12 cellular contexts compared by ENCODE assay signal in genomic region chr9:77827104-77827784, GRCh38.
A peak's percentile ranks its signal among the peaks of the same experiment; 100 is the strongest.
DNase-seq lines count a peak whose midpoint lies in the region; ATAC-seq and TF ChIP-seq lines count a peak whose summit lies in the region.
"Had no signal": no experiment of that assay in that cellular context is flagged by ENCODE, and none has a peak within 500 bp of the region (broad histone marks: within the 10 kb centered on the region; RNA-seq: fewer than 3 reads in every experiment).

No MANE protein-coding gene starts in this region.

- peak overlapping the region in 8 of 10 donors; percentile 15 to 70 (median 46) for H3K4me3 Mint-ChIP-seq in naive thymus-derived CD8-positive, alpha-beta T cell

- POLR2A ChIA-PET in naive thymus-derived CD8-positive, alpha-beta T cell (lab: Charles Lee) = interaction anchor here (0.7 kb wide), 1 partner anchor 14 kb away, joined by 4 read pairs; no protein-coding TSS in a partner anchor
- POLR2A ChIA-PET in RWPE1 (lab: Yijun Ruan, JAX; ENCODE audit: low non-redundant PET) = interaction anchor here (0.6 kb wide), 1 partner anchor 136 kb away, joined by 5 read pairs; no protein-coding TSS in a partner anchor

- no peak overlapping the region for H3K27ac ChIP-seq in RWPE1
- H3K27ac ChIP-seq: prostate gland had no signal

- no peaks in the 10 kb centered on the region for H3K27me3 Mint-ChIP-seq in naive thymus-derived CD8-positive, alpha-beta T cell

- peaks cover 0 to 8% (median 6%) of the 10 kb centered on the region in 3 donors for H3K36me3 Mint-ChIP-seq in naive thymus-derived CD8-positive, alpha-beta T cell

- CTCF ChIA-PET in RWPE1 (lab: Yijun Ruan, JAX) = no interaction called here

- DNase-seq in NOMO-1 treated with DMSO at 0.1 percent for 48 hours (lab: John Stamatoyannopoulos, UW; ENCODE audit: unreplicated experiment) (peak; percentile 39), NOMO-1 treated with dmso at 0.1 percent for 144 hours (lab: John Stamatoyannopoulos, UW; ENCODE audit: unreplicated experiment) (no peak), RWPE1 (ENCODE audit: low spot score) (no peak), C1 segment of cervical spinal cord (lab: John Stamatoyannopoulos, UW) (no peak)
- DNase-seq in naive thymus-derived CD8-positive, alpha-beta T cell = peak in 1 of 10 donors; percentile 7
- DNase-seq: activated gamma-delta T cell, NCI-H1930, SW 1271 had no signal

- no peaks in the 10 kb centered on the region for H3K9me3 Mint-ChIP-seq in naive thymus-derived CD8-positive, alpha-beta T cell

- no peak for TF ChIP-seq CTCF in RWPE1 (conservative IDR thresholded peaks at IDR 0.05; ENCODE audit: low read depth)

- H3K4me1 Mint-ChIP-seq in naive thymus-derived CD8-positive, alpha-beta T cell = peaks cover 8 to 57% (median 40%) of the 10 kb centered on the region in 4 donors

- H3K27ac Mint-ChIP-seq in naive thymus-derived CD8-positive, alpha-beta T cell = peak overlapping the region in 5 of 10 donors; percentile 13 to 70 (median 30)

- peak; percentile 45 for ATAC-seq in HG02623 (IDR thresholded peaks at IDR 0.05; ENCODE audit: unreplicated experiment)
- ATAC-seq in SK-N-SH treated with all-trans-retinoic acid at 6 μM for 48 hours = peak; percentile 21
- peak; percentile 20 to 23 for ATAC-seq in naive thymus-derived CD8-positive, alpha-beta T cell
- no peak for ATAC-seq in GM18873 (IDR thresholded peaks at IDR 0.05; ENCODE audit: low FRiP score, unreplicated experiment)

TF ChIP-seq in SK-N-SH treated with all-trans-retinoic acid at 6 μM for 48 hours, 23 proteins besides CTCF, POLR2A, EP300 and RAD21:
- TF ChIP-seq POU6F1 (CRISPR knock-in tag; IDR thresholded peaks at IDR 0.05; ENCODE audit: borderline replicate concordance, low read depth) (no peak), RARB (CRISPR knock-in tag; IDR thresholded peaks at IDR 0.05) (no peak), ZNF565 (CRISPR knock-in tag; conservative IDR thresholded peaks at IDR 0.05; ENCODE audit: low read depth) (no peak), PPARA (CRISPR knock-in tag; IDR thresholded peaks at IDR 0.05; ENCODE audit: borderline replicate concordance) (no peak), ARNTL (CRISPR knock-in tag; IDR thresholded peaks at IDR 0.05; ENCODE audit: borderline replicate concordance, low read depth) (no peak), BACH2 (CRISPR knock-in tag; IDR thresholded peaks at IDR 0.05; ENCODE audit: borderline replicate concordance) (no peak), GLIS3 (CRISPR knock-in tag; IDR thresholded peaks at IDR 0.05) (no peak), PATZ1 (CRISPR knock-in tag; IDR thresholded peaks at IDR 0.05; ENCODE audit: borderline replicate concordance) (no peak), ZFP3 (CRISPR knock-in tag; IDR thresholded peaks at IDR 0.05) (no peak), SNAI2 (CRISPR knock-in tag; IDR thresholded peaks at IDR 0.05) (no peak), CSDC2 (CRISPR knock-in tag; IDR thresholded peaks at IDR 0.05) (no peak), CREB5 (CRISPR knock-in tag; IDR thresholded peaks at IDR 0.05; ENCODE audit: low read depth) (no peak), ZNF70 (CRISPR knock-in tag; IDR thresholded peaks at IDR 0.05) (no peak), ESRRG (CRISPR knock-in tag; IDR thresholded peaks at IDR 0.05) (no peak)
